In the genomic region with DNA sequence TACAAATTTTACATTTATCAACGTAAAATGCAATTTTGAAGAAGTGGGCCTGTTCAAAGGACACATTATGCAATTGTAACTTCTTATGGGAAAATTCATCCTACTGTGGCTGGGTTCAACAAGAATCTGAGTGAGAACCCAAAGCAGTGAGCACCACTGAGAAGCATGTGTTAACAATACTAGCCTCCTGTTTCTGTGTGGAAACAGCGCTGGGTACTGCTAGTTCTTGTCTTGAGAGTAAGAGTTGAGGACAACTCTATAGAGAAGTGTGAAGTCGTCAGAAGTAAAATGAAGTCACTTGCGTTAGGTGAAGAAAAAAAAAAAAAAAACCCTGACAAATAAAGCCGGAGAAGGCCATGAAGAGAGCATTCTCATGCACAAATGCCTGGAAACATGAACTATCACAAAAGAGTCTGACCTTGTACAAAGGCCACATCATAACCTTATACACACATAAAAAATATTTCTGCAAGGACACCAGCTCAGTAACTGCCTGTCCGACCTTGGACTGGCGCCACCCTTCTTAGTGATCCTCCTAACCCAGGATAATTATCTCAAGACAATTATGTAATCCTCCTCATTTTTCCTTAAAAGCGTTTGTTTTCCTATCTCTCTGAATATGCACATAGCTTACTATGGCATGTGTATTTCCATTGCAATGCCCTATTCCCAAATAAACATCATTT, we compare ENCODE assay signal across 22 cellular contexts.
"Had no signal": no experiment of that assay in that cellular context is flagged by ENCODE, and none has a peak within 500 bp of the region (broad histone marks: within the 10 kb centered on the region; RNA-seq: fewer than 3 reads in every experiment).

No MANE protein-coding gene starts in this region.

- H3K27ac Mint-ChIP-seq: dendritic cell treated with granulocyte-macrophage colony-stimulating factor and Interleukin-4, amounts not matched to agents 40 ng/mL and 50 ng/mL, for 4 days; effector memory CD8-positive, alpha-beta T cell; natural killer cell treated with Interleukin-12 subunit alpha and Interleukin-12 subunit beta and Interleukin-15 and Interleukin-18, amount 100 ng/mL, for 72 hours; neural progenitor cell; progenitor cell of endocrine pancreas had no signal

- H3K4me1 ChIP-seq: pancreas, suprapubic skin, upper lobe of left lung, uterus had no signal

- H3K27me3 ChIP-seq: hepatocyte, neural progenitor cell, pancreas, suprapubic skin, tibial artery, upper lobe of left lung, uterus had no signal

- H3K9me3 ChIP-seq: pancreas, suprapubic skin, tibial artery, upper lobe of left lung, uterus had no signal

- H3K4me3 Mint-ChIP-seq: dendritic cell treated with granulocyte-macrophage colony-stimulating factor and Interleukin-4, amounts not matched to agents 40 ng/mL and 50 ng/mL, for 4 days; effector memory CD8-positive, alpha-beta T cell; natural killer cell treated with Interleukin-12 subunit alpha and Interleukin-12 subunit beta and Interleukin-15 and Interleukin-18, amount 100 ng/mL, for 72 hours; neural progenitor cell had no signal

- DNase-seq: effector memory CD8-positive, alpha-beta T cell; erythroblast; foreskin melanocyte; head of caudate nucleus; left colon; left ventricle myocardium superior; nucleus accumbens; pancreas; small intestine; stimulated activated CD4-positive, alpha-beta T cell treated with anti-CD3 and anti-CD28 coated beads, Interleukin-12 subunit alpha, Interleukin-12 subunit beta, amount 100 ng/mL, for 4 hours; stimulated activated CD4-positive, alpha-beta T cell treated with anti-CD3 and anti-CD28 coated beads, Interleukin-2, amount 100 ng/mL, for 48 hours; stimulated activated naive CD8-positive, alpha-beta T cell treated with anti-CD3 and anti-CD28 coated beads, Interleukin-15, Interleukin-2, amounts not matched to agents 100 U/mL and 50 U/mL, for 24 hours; tibial artery; upper lobe of left lung; uterus had no signal

- H3K4me3 ChIP-seq: hepatocyte, lung, neural progenitor cell, pancreas, suprapubic skin, tibial artery, upper lobe of left lung, uterus had no signal

- H3K36me3 ChIP-seq: neural progenitor cell, pancreas, suprapubic skin, tibial artery, upper lobe of left lung, uterus had no signal

- H3K9ac ChIP-seq: neural progenitor cell had no signal

- H3K4me2 ChIP-seq: hepatocyte, neural progenitor cell had no signal

- H3K27me3 Mint-ChIP-seq: dendritic cell treated with granulocyte-macrophage colony-stimulating factor and Interleukin-4, amounts not matched to agents 40 ng/mL and 50 ng/mL, for 4 days; effector memory CD8-positive, alpha-beta T cell; natural killer cell treated with Interleukin-12 subunit alpha and Interleukin-12 subunit beta and Interleukin-15 and Interleukin-18, amount 100 ng/mL, for 72 hours had no signal

- H3K9me3 Mint-ChIP-seq: neural progenitor cell had no signal

- H3K79me2 ChIP-seq: hepatocyte had no signal

- H3K27ac ChIP-seq: hepatocyte, neural progenitor cell, pancreas, suprapubic skin, tibial artery, upper lobe of left lung, uterus had no signal

- H3K36me3 Mint-ChIP-seq: natural killer cell treated with Interleukin-12 subunit alpha and Interleukin-12 subunit beta and Interleukin-15 and Interleukin-18, amount 100 ng/mL, for 72 hours; neural progenitor cell had no signal

- H2AFZ ChIP-seq: hepatocyte had no signal
